Comparison of ENCODE assay signal across 8 cellular contexts in the genomic region with DNA sequence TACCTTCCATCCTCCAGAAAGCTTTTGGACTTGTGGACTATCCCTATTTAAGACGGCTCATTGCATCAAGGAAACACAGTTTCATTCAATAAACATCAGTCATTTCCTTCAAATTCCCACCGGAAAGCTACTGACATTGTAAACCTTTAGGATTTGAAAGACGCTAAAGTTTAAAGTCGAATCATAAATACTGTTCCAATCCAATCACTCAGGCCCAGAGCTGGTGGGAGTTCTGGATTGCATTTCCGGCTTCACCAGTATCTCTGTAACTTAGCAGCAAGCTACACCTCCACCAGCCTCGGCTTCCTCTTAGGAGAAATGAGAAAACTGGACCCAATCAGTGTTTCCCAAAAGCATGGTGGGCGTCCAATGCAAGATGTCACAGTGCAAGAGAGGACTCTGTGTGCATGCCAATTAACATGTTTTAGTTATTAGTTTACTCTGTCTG. TPM values are rescaled to one million over a fixed set of nuclear protein-coding genes. Genes with fewer than 3 reads are reported as not detected.
DNase-seq lines count a peak whose midpoint lies in the region; ATAC-seq, FAIRE-seq and TF ChIP-seq lines count a peak whose summit lies in the region.

No MANE protein-coding gene starts in this region.

- no peaks in the 10 kb centered on the region for H3K9me1 ChIP-seq in K562 (ENCODE audit: control insufficient read depth, insufficient read depth, low read length)

- WGBS in K562 (ENCODE audit: insufficient coverage, low coverage, missing lambda C conversion rate): 22% methylated on average over 7 of the region's 7 CpGs
- 3% methylated on average over 7 of the region's 7 CpGs for WGBS in HepG2 (ENCODE audit: low lambda C conversion rate)
- 49 to 51% methylated on average over 7 of the region's 7 CpGs for WGBS in thyroid gland, 2 donors

- peak; percentile 32 for FAIRE-seq in K562 (lab: Jason Lieb, UNC)
- peak; percentile 77 for FAIRE-seq in HepG2 (lab: Jason Lieb, UNC)

- CTCF ChIA-PET in K562 (lab: Yijun Ruan, JAX; ENCODE audit: low intra/inter-chr PET ratio) (no interaction called here), HepG2 (lab: Yijun Ruan, JAX; ENCODE audit: low intra/inter-chr PET ratio, low total read pairs) (no interaction called here)

- TF ChIP-seq CTCF in K562 (IDR thresholded peaks at IDR 0.05 in 2 of 3, conservative IDR thresholded peaks at IDR 0.05 in 1 of 3; ENCODE audit: insufficient read depth in 2 of 3, low read depth in 1 of 3, low read length in 3 of 3): no peak
- TF ChIP-seq CTCF in HepG2 (CRISPR knock-in tag; IDR thresholded peaks at IDR 0.05): no peak
- TF ChIP-seq CTCF in thyroid gland (IDR thresholded peaks at IDR 0.05): no peak

- no peak for TF ChIP-seq POLR2A in K562 (conservative IDR thresholded peaks at IDR 0.05)
- no peak for TF ChIP-seq POLR2A in HepG2 (IDR thresholded peaks at IDR 0.05; ENCODE audit: insufficient read depth in 1 of 2, low read depth in 2 of 2, low read length in 2 of 2)
- TF ChIP-seq POLR2A in thyroid gland (IDR thresholded peaks at IDR 0.05): no peak

- ATAC-seq in K562: peak; percentile 13; the same call in 2 of the 3 replicates
- peak; percentile 33 for ATAC-seq in HepG2
- no peak for ATAC-seq in HG02884 (IDR thresholded peaks at IDR 0.05; ENCODE audit: unreplicated experiment)

- H3K27ac ChIP-seq in BLaER1: no peak overlapping the region
- no peak overlapping the region for H3K27ac ChIP-seq in K562 (ENCODE audit: extremely low read depth, low read depth, low read length)
- peak overlapping the region; percentile 85 for H3K27ac ChIP-seq in HepG2 (ENCODE audit: extremely low read length, insufficient read depth, low read length)
- H3K27ac ChIP-seq in thyroid gland: peak overlapping the region; percentile 87 to 98 (median 95)

- peaks cover 30% of the 10 kb centered on the region; the same call in 1 of the 2 replicates for H3K36me3 ChIP-seq in BLaER1
- no peaks in the 10 kb centered on the region; the same call in 2 of the 3 replicates for H3K36me3 ChIP-seq in K562 (ENCODE audit: control insufficient read depth, insufficient read depth, low read length)
- H3K36me3 ChIP-seq in HepG2 (replicated peaks in 1 of 2; ENCODE audit: control insufficient read depth in 1 of 2, insufficient read depth in 2 of 2, low read length in 2 of 2): no peaks in the 10 kb centered on the region
- no peaks in the 10 kb centered on the region for H3K36me3 ChIP-seq in thyroid gland

- BruUV-seq in K562 (replicated peaks; lab: Mats Ljungman, UMichigan): no TSS peak
- TSS peak; percentile 69 for BruUV-seq in HepG2 (replicated peaks; lab: Mats Ljungman, UMichigan)

- in situ Hi-C loops in K562 (cut with MboI) (no loop called here), HepG2 (cut with HindIII; ENCODE audit: extremely low pct_ligation_motif_present, low pct_unique_long_range_greater_than_20kb) (no loop called here)

- no peak overlapping the region for H2AFZ ChIP-seq in K562 (ENCODE audit: low read depth, low read length)
- no peak overlapping the region for H2AFZ ChIP-seq in HepG2 (ENCODE audit: low read length)

- DNase-seq in HuH-7 (ENCODE audit: low spot score) (peak; percentile 52), K562 (ENCODE audit: extremely low read depth in 1 of 4, low spot score in 3 of 4) (peak in 2 of 4 experiments; percentile 26 to 43), HepG2 (ENCODE audit: low spot score) (peak; percentile 45), thyroid gland (no peak), NCI-H524 treated with DMSO at 0.1 percent for 48 hours (lab: John Stamatoyannopoulos, UW) (no peak)
- no peak for DNase-seq in stimulated activated naive CD4-positive, alpha-beta T cell (lab: John Stamatoyannopoulos, UW)

- H3K9ac ChIP-seq in BLaER1 (peak overlapping the region; percentile 94), K562 (ENCODE audit: insufficient read depth in 1 of 2, low read depth in 2 of 2, low read length in 2 of 2) (peak overlapping the region in 1 of 2 experiments; percentile 65; a peak in 2 of 4 replicates), HepG2 (ENCODE audit: insufficient read depth, low read depth, low read length) (peak overlapping the region; percentile 98)

- H3K27me3 ChIP-seq in BLaER1 (no peaks in the 10 kb centered on the region), K562 (ENCODE audit: control insufficient read depth in 2 of 2, insufficient read depth in 2 of 2, low read length in 2 of 2) (no peaks in the 10 kb centered on the region), HepG2 (ENCODE audit: control insufficient read depth in 1 of 2, insufficient read depth in 2 of 2, low read length in 2 of 2) (no peaks in the 10 kb centered on the region; a peak in 1 of 5 replicates), thyroid gland (no peaks in the 10 kb centered on the region)

- H3K4me2 ChIP-seq in BLaER1 (peak overlapping the region; percentile 92), K562 (ENCODE audit: insufficient read depth, low read length) (peak overlapping the region; percentile 73), HepG2 (ENCODE audit: low read depth, low read length) (peak overlapping the region; percentile 94)

- intact Hi-C loops in K562 (cut with micrococcal nuclease) (no loop called here), HepG2 (cut with micrococcal nuclease; ENCODE audit: unreplicated experiment) (loop anchor here (2.0 kb wide), 1 partner anchor 35 kb away; no protein-coding TSS in a partner anchor), thyroid gland (cut with DNase I) (no loop called here)

- TF ChIP-seq RAD21 in K562 (CRISPR knock-in tag; conservative IDR thresholded peaks at IDR 0.05 in 1 of 2, IDR thresholded peaks at IDR 0.05 in 1 of 2) (no peak), HepG2 (CRISPR knock-in tag; IDR thresholded peaks at IDR 0.05) (no peak)

- H3K9me3 ChIP-seq in BLaER1: peaks cover 29% of the 10 kb centered on the region
- H3K9me3 ChIP-seq in K562 (replicated peaks; ENCODE audit: control insufficient read depth, insufficient read depth, low read depth, low read length): peaks cover 2% of the 10 kb centered on the region; the same call in 1 of the 2 replicates
- no peaks in the 10 kb centered on the region for H3K9me3 ChIP-seq in HepG2 (ENCODE audit: low read length)
- no peaks in the 10 kb centered on the region for H3K9me3 ChIP-seq in thyroid gland

- H3K4me3 ChIP-seq in BLaER1: peak overlapping the region; percentile 99
- H3K4me3 ChIP-seq in K562: peak overlapping the region; percentile 78
- peak overlapping the region; percentile 80 to 100 (median 99) for H3K4me3 ChIP-seq in HepG2 (replicated peaks in 1 of 3; ENCODE audit: insufficient read depth in 1 of 3, low read depth in 2 of 3, low read length in 3 of 3)
- peak overlapping the region in 2 of 3 donors; percentile 95 to 96 for H3K4me3 ChIP-seq in thyroid gland (replicated peaks in 1 of 3)

- peaks cover 28% of the 10 kb centered on the region for H3K4me1 ChIP-seq in BLaER1
- H3K4me1 ChIP-seq in K562 (replicated peaks in 1 of 2; ENCODE audit: control insufficient read depth in 2 of 2, insufficient read depth in 2 of 2, low read length in 2 of 2): peaks cover 15 to 17% of the 10 kb centered on the region in 2 experiments; a peak in 4 of 5 replicates
- H3K4me1 ChIP-seq in HepG2 (ENCODE audit: insufficient read depth, low read length): peaks cover 48% of the 10 kb centered on the region
- peaks cover 12 to 43% of the 10 kb centered on the region in 2 donors for H3K4me1 ChIP-seq in thyroid gland

- TF ChIP-seq EP300 in K562 (IDR thresholded peaks at IDR 0.05; ENCODE audit: low read length) (no peak), HepG2 (IDR thresholded peaks at IDR 0.05; ENCODE audit: low read depth in 2 of 2, low read length in 2 of 2) (no peak), HepG2 (CRISPR knock-in tag; IDR thresholded peaks at IDR 0.05; ENCODE audit: borderline replicate concordance) (no peak)

- H4K20me1 ChIP-seq in BLaER1: peaks cover 23% of the 10 kb centered on the region; the same call in 1 of the 2 replicates
- H4K20me1 ChIP-seq in K562 (replicated peaks; ENCODE audit: control insufficient read depth, insufficient read depth, low read length): no peaks in the 10 kb centered on the region
- peaks cover 11% of the 10 kb centered on the region; the same call in 1 of the 2 replicates for H4K20me1 ChIP-seq in HepG2 (ENCODE audit: insufficient read depth, low read length)

- POLR2A ChIA-PET in K562 (lab: Yijun Ruan, JAX) (no interaction called here), HepG2 (lab: Yijun Ruan, JAX) (interaction anchor here (1.1 to 3.6 kb wide), 5 partner anchors 12 to 202 kb away, joined by 3 to 69 read pairs (median 9); a partner anchor contains a TSS)

- H3K79me2 ChIP-seq in K562 (ENCODE audit: control insufficient read depth, insufficient read depth, low read length) (peaks cover 34% of the 10 kb centered on the region), HepG2 (ENCODE audit: insufficient read depth, low read length) (peaks cover 56% of the 10 kb centered on the region)

RNA-seq across cellular contexts. Expression of a gene that starts 1.6 kb away (rescaled TPM):
- total RNA-seq in K562 (2011; cell fraction: chromatin; rRNA removed; ENCODE audit: low replicate concordance): 30.1 and 42.9 TPM in 2 replicates
- 23.3 and 31.2 TPM in 2 replicates for total RNA-seq in K562 (2011; cell fraction: nucleolus; rRNA removed)
- total RNA-seq in K562 (2011; cell fraction: nucleoplasm; rRNA removed): 25.7 and 27.6 TPM in 2 replicates
- 17.5 and 28.1 TPM in 2 replicates for total RNA-seq in K562 (2014; rRNA removed)
- 21.7 and 22.9 TPM in 2 replicates for total RNA-seq in K562 (2014; rRNA removed; fragmentation: Illumina TruSeq; extraction: Trizol)
- 23.9 and 25.3 TPM in 2 replicates for total RNA-seq in K562 (2015; rRNA removed; fragmentation: Illumina TruSeq; extraction: Trizol)
- total RNA-seq in K562 (2021): 17.7 and 18.3 TPM in 2 replicates
- polyA plus RNA-seq in K562 (2011; rRNA removed): 27.6 and 34.8 TPM in 2 replicates
- 25.0 and 26.2 TPM in 2 replicates for polyA plus RNA-seq in K562 (2011; cell fraction: cytosol; rRNA removed)
- polyA plus RNA-seq in K562 (2011; cell fraction: nucleus; rRNA removed): 25.8 and 37.3 TPM in 2 replicates
- polyA plus RNA-seq in K562 (2012): 15.7 and 23.8 TPM in 2 replicates
- polyA plus RNA-seq in K562 (2014; fragmentation: Illumina TruSeq; extraction: Trizol): 14.4 and 17.5 TPM in 2 replicates
- 1 to 10 TPM; 5.4 to 7.4 TPM for polyA plus RNA-seq in K562 (2014; fragmentation: Nextera tagmentation; extraction: Ambion mirVana)
- polyA plus RNA-seq in K562 (2014; rRNA removed): 13.5 and 16.2 TPM in 2 replicates
- polyA minus RNA-seq in K562 (2011; rRNA and poly(A)+ RNA removed): 65.6 and 70.4 TPM in 2 replicates
- polyA minus RNA-seq in K562 (2011; cell fraction: cytosol; rRNA and poly(A)+ RNA removed): 22.4 and 24.8 TPM in 2 replicates
- 28.9 and 42.2 TPM in 2 replicates for polyA minus RNA-seq in K562 (2011; cell fraction: nucleus; rRNA and poly(A)+ RNA removed)
- total RNA-seq in HepG2 (2016; rRNA removed; fragmentation: Illumina TruSeq; extraction: Trizol): 77.0 and 92.1 TPM in 2 replicates
- total RNA-seq in HepG2 (2016; cell fraction: cytosol; rRNA removed; fragmentation: Illumina TruSeq; extraction: Trizol; ENCODE audit: low read depth): 11.5 and 14.6 TPM in 2 replicates
- total RNA-seq in HepG2 (2016; cell fraction: insoluble cytoplasmic fraction; rRNA removed; fragmentation: Illumina TruSeq; extraction: Trizol): 74.9 and 94.6 TPM in 2 replicates
- 26.9 and 28.9 TPM in 2 replicates for total RNA-seq in HepG2 (2016; cell fraction: membrane; rRNA removed; fragmentation: Illumina TruSeq; extraction: Trizol)
- total RNA-seq in HepG2 (2016; cell fraction: nucleus; rRNA removed; fragmentation: Illumina TruSeq; extraction: Trizol): 97.2 and 104 TPM in 2 replicates
- 77.1 and 78.4 TPM in 2 replicates for polyA plus RNA-seq in HepG2 (2011; rRNA removed)
- 40.1 and 47.7 TPM in 2 replicates for polyA plus RNA-seq in HepG2 (2011; cell fraction: cytosol; rRNA removed)
- 98.7 and 128 TPM in 2 replicates for polyA plus RNA-seq in HepG2 (2011; cell fraction: nucleus; rRNA removed)
- 36.5 and 42.3 TPM in 2 replicates for polyA plus RNA-seq in HepG2 (2012)
- polyA plus RNA-seq in HepG2 (2016; cell fraction: cytosol; fragmentation: Illumina TruSeq; extraction: Trizol; ENCODE audit: low read depth): 4.0 and 4.3 TPM in 2 replicates
- 72.6 and 75.5 TPM in 2 replicates for polyA plus RNA-seq in HepG2 (2016; cell fraction: insoluble cytoplasmic fraction; fragmentation: Illumina TruSeq; extraction: Trizol; ENCODE audit: low read depth)
- polyA plus RNA-seq in HepG2 (2016; cell fraction: membrane; fragmentation: Illumina TruSeq; extraction: Trizol; ENCODE audit: low read depth): 10.6 and 12.5 TPM in 2 replicates
- polyA plus RNA-seq in HepG2 (2016; cell fraction: nucleus; fragmentation: Illumina TruSeq; extraction: Trizol; ENCODE audit: insufficient read depth, low read depth): 136 and 138 TPM in 2 replicates
- 55.3 and 443 TPM in 2 replicates for polyA minus RNA-seq in HepG2 (2011; rRNA and poly(A)+ RNA removed; ENCODE audit: low replicate concordance)
- 49.8 and 57.9 TPM in 2 replicates for polyA minus RNA-seq in HepG2 (2011; cell fraction: cytosol; rRNA and poly(A)+ RNA removed)
- polyA minus RNA-seq in HepG2 (2011; cell fraction: nucleus; rRNA and poly(A)+ RNA removed): 186 and 218 TPM in 2 replicates
- total RNA-seq in thyroid gland: 10 to 100 TPM; 49.4 to 87.7 (median 59.6) TPM

RNA-seq across cellular contexts. Expression of a gene that starts 13.7 kb away (rescaled TPM):
- total RNA-seq in K562 (2011; cell fraction: chromatin; rRNA removed; ENCODE audit: low replicate concordance): 5.0 and 7.2 TPM in 2 replicates
- total RNA-seq in K562 (2011; cell fraction: nucleolus; rRNA removed): 5.2 and 5.7 TPM in 2 replicates
- 6.1 and 6.8 TPM in 2 replicates for total RNA-seq in K562 (2011; cell fraction: nucleoplasm; rRNA removed)
- total RNA-seq in K562 (2014; rRNA removed): 18.3 and 20.2 TPM in 2 replicates
- total RNA-seq in K562 (2014; rRNA removed; fragmentation: Illumina TruSeq; extraction: Trizol): 24.0 and 26.7 TPM in 2 replicates
- 24.5 and 26.0 TPM in 2 replicates for total RNA-seq in K562 (2015; rRNA removed; fragmentation: Illumina TruSeq; extraction: Trizol)
- total RNA-seq in K562 (2021): 19.3 and 20.7 TPM in 2 replicates
- 14.5 and 16.5 TPM in 2 replicates for polyA plus RNA-seq in K562 (2011; rRNA removed)
- 10.5 and 14.4 TPM in 2 replicates for polyA plus RNA-seq in K562 (2011; cell fraction: cytosol; rRNA removed)
- 3.4 and 3.9 TPM in 2 replicates for polyA plus RNA-seq in K562 (2011; cell fraction: nucleus; rRNA removed)
- 14.4 and 17.9 TPM in 2 replicates for polyA plus RNA-seq in K562 (2012)
- polyA plus RNA-seq in K562 (2014; fragmentation: Illumina TruSeq; extraction: Trizol): 25.4 and 26.7 TPM in 2 replicates
- polyA plus RNA-seq in K562 (2014; fragmentation: Nextera tagmentation; extraction: Ambion mirVana): 10 to 100 TPM; 10.4 to 16.4 TPM
- 20.8 and 23.4 TPM in 2 replicates for polyA plus RNA-seq in K562 (2014; rRNA removed)
- 8.6 and 9.7 TPM in 2 replicates for polyA minus RNA-seq in K562 (2011; rRNA and poly(A)+ RNA removed)
- polyA minus RNA-seq in K562 (2011; cell fraction: cytosol; rRNA and poly(A)+ RNA removed): 8.9 and 10.0 TPM in 2 replicates
- polyA minus RNA-seq in K562 (2011; cell fraction: nucleus; rRNA and poly(A)+ RNA removed): 4.3 and 7.1 TPM in 2 replicates
- 78.0 and 101 TPM in 2 replicates for total RNA-seq in HepG2 (2016; rRNA removed; fragmentation: Illumina TruSeq; extraction: Trizol)
- 19.7 and 21.8 TPM in 2 replicates for total RNA-seq in HepG2 (2016; cell fraction: cytosol; rRNA removed; fragmentation: Illumina TruSeq; extraction: Trizol; ENCODE audit: low read depth)
- total RNA-seq in HepG2 (2016; cell fraction: insoluble cytoplasmic fraction; rRNA removed; fragmentation: Illumina TruSeq; extraction: Trizol): 76.1 and 100 TPM in 2 replicates
- 38.1 and 39.0 TPM in 2 replicates for total RNA-seq in HepG2 (2016; cell fraction: membrane; rRNA removed; fragmentation: Illumina TruSeq; extraction: Trizol)
- total RNA-seq in HepG2 (2016; cell fraction: nucleus; rRNA removed; fragmentation: Illumina TruSeq; extraction: Trizol): 33.6 TPM in 2 replicates
- polyA plus RNA-seq in HepG2 (2011; rRNA removed): 31.1 and 38.4 TPM in 2 replicates
- 29.5 and 37.2 TPM in 2 replicates for polyA plus RNA-seq in HepG2 (2011; cell fraction: cytosol; rRNA removed)
- 7.5 and 10.9 TPM in 2 replicates for polyA plus RNA-seq in HepG2 (2011; cell fraction: nucleus; rRNA removed)
- 31.9 and 35.7 TPM in 2 replicates for polyA plus RNA-seq in HepG2 (2012)
- 10.7 and 11.0 TPM in 2 replicates for polyA plus RNA-seq in HepG2 (2016; cell fraction: cytosol; fragmentation: Illumina TruSeq; extraction: Trizol; ENCODE audit: low read depth)
- polyA plus RNA-seq in HepG2 (2016; cell fraction: insoluble cytoplasmic fraction; fragmentation: Illumina TruSeq; extraction: Trizol; ENCODE audit: low read depth): 114 TPM in 2 replicates
- polyA plus RNA-seq in HepG2 (2016; cell fraction: membrane; fragmentation: Illumina TruSeq; extraction: Trizol; ENCODE audit: low read depth): 18.8 and 22.2 TPM in 2 replicates
- 42.6 and 43.1 TPM in 2 replicates for polyA plus RNA-seq in HepG2 (2016; cell fraction: nucleus; fragmentation: Illumina TruSeq; extraction: Trizol; ENCODE audit: insufficient read depth, low read depth)
- polyA minus RNA-seq in HepG2 (2011; rRNA and poly(A)+ RNA removed; ENCODE audit: low replicate concordance): 6.2 and 14.6 TPM in 2 replicates
- polyA minus RNA-seq in HepG2 (2011; cell fraction: cytosol; rRNA and poly(A)+ RNA removed): 25.3 and 29.9 TPM in 2 replicates
- polyA minus RNA-seq in HepG2 (2011; cell fraction: nucleus; rRNA and poly(A)+ RNA removed): 14.3 and 18.9 TPM in 2 replicates
- total RNA-seq in thyroid gland: 10 to 100 TPM; 18.4 to 27.1 (median 25.3) TPM

Comparison
In these comparisons a context has a peak if more than half of its experiments do, and no peak if none do; other contexts are left out.
1. H3K27ac ChIP-seq: peak in HepG2 (single experiment) and thyroid gland (3 of 3); none in BLaER1 (single experiment) and K562 (single experiment).
2. DNase-seq: peak in HuH-7 (single experiment) and HepG2 (single experiment); none in thyroid gland (0 of 2), stimulated activated naive CD4-positive, alpha-beta T cell (0 of 6) and NCI-H524 treated with DMSO at 0.1 percent for 48 hours (single experiment).
3. Peak in every context shown above with its lines, with median percentiles within 50 percentile points of each other: H3K4me2 ChIP-seq and H3K4me3 ChIP-seq.